ENCODE assay signal across 1 cellular context in genomic region chr5:7606840-7607453, GRCh38.
TF ChIP-seq lines count a peak whose summit lies in the region.

No MANE protein-coding gene starts in this region.

TF ChIP-seq in GM23338, 12 proteins besides CTCF, POLR2A, EP300 and RAD21 (continued from another document):
- TF ChIP-seq ZNF462 (CRISPR knock-in tag; IDR thresholded peaks at IDR 0.05), result 0 out of 2 replicates have a peak, but pooled peaks have one; percentile 20
- no peak for TF ChIP-seq EZH2phosphoT487 (IDR thresholded peaks at IDR 0.05; ENCODE audit: unreplicated experiment)
TF ChIP-seq in GM23338: peak in this region for 2.
